ENCODE assay signal across 8 cellular contexts in the genomic region with DNA sequence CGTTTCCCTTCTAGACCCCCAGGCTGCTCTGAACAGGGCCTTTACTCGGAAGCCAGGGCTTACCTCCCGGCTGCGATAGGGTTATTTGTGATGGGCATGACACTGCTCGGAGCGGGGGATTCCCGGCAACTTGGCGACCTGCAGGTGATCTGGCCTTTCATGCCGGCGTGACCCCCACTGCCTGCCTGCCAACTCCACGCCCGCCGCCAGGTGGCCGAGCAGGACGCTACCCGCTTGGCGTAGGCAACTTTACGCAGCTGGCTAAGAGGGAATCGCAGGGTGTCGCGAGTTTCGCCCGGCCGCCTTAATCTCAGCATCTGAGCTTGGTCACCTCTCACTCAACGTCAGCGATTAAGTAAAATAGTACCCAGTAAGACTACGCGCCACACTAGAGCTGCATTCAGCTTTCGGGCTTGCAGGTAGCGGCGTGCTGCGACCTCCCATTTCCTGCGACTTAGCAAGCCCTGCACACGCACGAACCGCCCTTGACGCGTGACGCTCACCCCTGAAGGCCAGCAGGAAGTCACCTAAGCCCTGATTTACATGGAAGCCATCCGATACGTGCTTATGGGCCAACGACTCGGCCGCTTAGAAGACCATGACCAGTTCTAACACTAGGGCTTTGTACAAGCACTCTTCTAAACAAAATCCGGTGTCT. TPM values are rescaled to one million over a fixed set of nuclear protein-coding genes. Genes with fewer than 3 reads are reported as not detected.
DNase-seq lines count a peak whose midpoint lies in the region; ATAC-seq and TF ChIP-seq lines count a peak whose summit lies in the region.

No MANE protein-coding gene starts in this region.

- H3K27ac Mint-ChIP-seq in activated CD4-positive, alpha-beta T cell treated with anti-CD3 and anti-CD28 coated beads, Interleukin-2, amount 10 ng/mL, durations not matched to agents 24 days and 14 days: peak overlapping the region; percentile 99

- DNase-seq in AG20443 (ENCODE audit: low spot score) (peak; percentile 81), NCI-H226 (peak; percentile 62), dedifferentiated amniotic fluid mesenchymal stem cell (ENCODE audit: extremely low spot score) (peak; percentile 64), right lobe of liver (peak; percentile 89 to 91 (median 89))
- DNase-seq in activated CD4-positive, alpha-beta T cell treated with anti-CD3 and anti-CD28 coated beads, Interleukin-2, amount 10 ng/mL, durations not matched to agents 24 days and 14 days: peak; percentile 95
- DNase-seq in stimulated activated CD4-positive, alpha-beta T cell treated with anti-CD3 and anti-CD28 coated beads, Interleukin-4, amount 100 ng/mL, for 4 hours: peak; percentile 83 to 85

- WGBS in right lobe of liver (ENCODE audit: insufficient coverage, low coverage, low lambda C conversion rate, missing lambda C conversion rate): 0% methylated on average over 2 of the region's 45 CpGs

- H3K4me3 ChIP-seq in right lobe of liver: peak overlapping the region; percentile 65 to 91 (median 78)

- H3K9me3 Mint-ChIP-seq in activated CD4-positive, alpha-beta T cell treated with anti-CD3 and anti-CD28 coated beads, Interleukin-2, amount 10 ng/mL, durations not matched to agents 24 days and 14 days: peaks cover 15% of the 10 kb centered on the region

- H3K27me3 Mint-ChIP-seq in activated CD4-positive, alpha-beta T cell treated with anti-CD3 and anti-CD28 coated beads, Interleukin-2, amount 10 ng/mL, durations not matched to agents 24 days and 14 days: no peaks in the 10 kb centered on the region

- no peaks in the 10 kb centered on the region for H3K9me3 ChIP-seq in right lobe of liver

- peaks cover 46% of the 10 kb centered on the region for H3K36me3 Mint-ChIP-seq in activated CD4-positive, alpha-beta T cell treated with anti-CD3 and anti-CD28 coated beads, Interleukin-2, amount 10 ng/mL, durations not matched to agents 24 days and 14 days (ENCODE audit: low read depth)

- H3K4me1 Mint-ChIP-seq in activated CD4-positive, alpha-beta T cell treated with anti-CD3 and anti-CD28 coated beads, Interleukin-2, amount 10 ng/mL, durations not matched to agents 24 days and 14 days: peaks cover 51% of the 10 kb centered on the region

- H3K27ac ChIP-seq in right lobe of liver: peak overlapping the region; percentile 91 to 98 (median 97)

- ATAC-seq in GM18873 (IDR thresholded peaks at IDR 0.05; ENCODE audit: low FRiP score, unreplicated experiment) (peak; percentile 27), HG03135 (IDR thresholded peaks at IDR 0.05; ENCODE audit: unreplicated experiment) (peak; percentile 39), right lobe of liver (peak; percentile 69 to 75 (median 72))

- intact Hi-C loops in activated CD4-positive, alpha-beta T cell treated with anti-CD3 and anti-CD28 coated beads, Interleukin-2, amount 10 ng/mL, durations not matched to agents 24 days and 14 days (cut with micrococcal nuclease): loop anchor here (1.0 to 10.0 kb wide), 9 partner anchors 47 to 1113 kb away; a partner anchor contains a TSS
- intact Hi-C loops in right lobe of liver (cut with DNase I): loop anchor here in 1 of 2 donors (5.0 kb wide), 1 partner anchor 72 kb away; a partner anchor contains a TSS

- peak overlapping the region; percentile 96 for H3K4me3 Mint-ChIP-seq in activated CD4-positive, alpha-beta T cell treated with anti-CD3 and anti-CD28 coated beads, Interleukin-2, amount 10 ng/mL, durations not matched to agents 24 days and 14 days

- TF ChIP-seq POLR2A in right lobe of liver (IDR thresholded peaks at IDR 0.05): peak; percentile 70

- peak; percentile 63 to 94 (median 72) for TF ChIP-seq CTCF in right lobe of liver (IDR thresholded peaks at IDR 0.05)

- no peaks in the 10 kb centered on the region for H3K36me3 ChIP-seq in right lobe of liver

- no peaks in the 10 kb centered on the region for H3K27me3 ChIP-seq in right lobe of liver

- H3K4me1 ChIP-seq in right lobe of liver: peaks cover 0 to 29% (median 5%) of the 10 kb centered on the region in 4 donors

RNA-seq across cellular contexts. Expression of a gene that starts 33.3 kb away (rescaled TPM):
- total RNA-seq in activated CD4-positive, alpha-beta T cell treated with anti-CD3 and anti-CD28 coated beads, Interleukin-2, amount 10 ng/mL, durations not matched to agents 24 days and 14 days: 136 and 138 TPM in 2 replicates
- 10 to 100 TPM in 4 of 6 experiments, 1 to 10 TPM in 2; 8.6 to 24.9 (median 16.9) TPM for total RNA-seq in right lobe of liver

RNA-seq across cellular contexts. Expression of a gene that starts 33.5 kb away (rescaled TPM):
- total RNA-seq in activated CD4-positive, alpha-beta T cell treated with anti-CD3 and anti-CD28 coated beads, Interleukin-2, amount 10 ng/mL, durations not matched to agents 24 days and 14 days: 2.2 and 3.0 TPM in 2 replicates
- total RNA-seq in right lobe of liver: under 1 TPM; 0.37 to 0.91 (median 0.74) TPM

RNA-seq across cellular contexts. Expression of a gene that starts 44.0 kb away (rescaled TPM):
- not detected in 2 replicates for total RNA-seq in activated CD4-positive, alpha-beta T cell treated with anti-CD3 and anti-CD28 coated beads, Interleukin-2, amount 10 ng/mL, durations not matched to agents 24 days and 14 days
- under 1 TPM in 5 of 6 experiments, not detected in 1; 0.24 to 0.68 (median 0.40) TPM for total RNA-seq in right lobe of liver

Comparison
In these comparisons a context has a peak if more than half of its experiments do, and no peak if none do; other contexts are left out.
1. Peak in every context shown above with its lines: DNase-seq, ATAC-seq, H3K4me3 ChIP-seq and H3K27ac ChIP-seq.